ENCODE assay signal across 9 cellular contexts in the genomic region with DNA sequence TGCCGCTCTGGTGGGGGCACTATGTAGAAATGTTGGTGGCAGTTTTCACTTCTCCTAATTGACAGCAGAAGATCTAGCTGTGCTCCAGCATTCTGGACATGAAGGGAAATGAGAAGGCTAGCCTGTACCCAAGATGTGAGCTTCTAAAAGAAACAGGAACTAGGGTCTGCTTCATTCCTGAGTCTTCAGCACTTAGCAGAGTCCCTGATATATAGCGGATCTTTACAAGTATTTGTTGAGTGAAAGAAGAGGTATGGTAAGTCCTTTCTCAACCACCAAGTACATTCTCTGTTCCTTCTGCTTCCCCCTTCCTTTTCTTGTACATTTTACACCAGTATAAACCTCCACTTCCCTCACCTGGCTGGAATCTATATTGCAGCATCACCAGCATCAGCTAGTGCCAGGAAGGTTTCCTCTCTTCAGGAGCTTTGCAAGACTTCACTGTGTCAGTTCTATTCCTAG.
DNase-seq lines count a peak whose midpoint lies in the region; ATAC-seq and TF ChIP-seq lines count a peak whose summit lies in the region.
"Had no signal": no experiment of that assay in that cellular context is flagged by ENCODE, and none has a peak within 500 bp of the region (broad histone marks: within the 10 kb centered on the region; RNA-seq: fewer than 3 reads in every experiment).

No MANE protein-coding gene starts in this region.

- H3K27ac ChIP-seq in DND-41 (ENCODE audit: low read length) = no peak overlapping the region

- H3K9me3 ChIP-seq in DND-41 (ENCODE audit: insufficient read depth, low read length, severe bottlenecking) (no peaks in the 10 kb centered on the region), MG63 (no peaks in the 10 kb centered on the region)

- no peaks in the 10 kb centered on the region for H4K20me1 ChIP-seq in DND-41 (ENCODE audit: insufficient read depth, low read length)

- H3K27me3 ChIP-seq in DND-41 (ENCODE audit: insufficient read depth, low read length, poor library complexity) (peaks cover 3% of the 10 kb centered on the region), kidney epithelial cell (ENCODE audit: control insufficient read depth, insufficient read depth, low read length) (no peaks in the 10 kb centered on the region), MG63 (no peaks in the 10 kb centered on the region)

- H3K4me3 ChIP-seq in DND-41 (ENCODE audit: low read depth in 1 of 2, low read length in 2 of 2) (no peak overlapping the region), kidney epithelial cell (ENCODE audit: low read depth, low read length) (no peak overlapping the region), MG63 (no peak overlapping the region)

- no peak overlapping the region for H2AFZ ChIP-seq in DND-41 (ENCODE audit: low read depth, low read length)

- H3K36me3 ChIP-seq in DND-41 (ENCODE audit: insufficient read depth, low read length) (no peaks in the 10 kb centered on the region), kidney epithelial cell (ENCODE audit: control insufficient read depth, insufficient read depth, low read length) (no peaks in the 10 kb centered on the region), MG63 (no peaks in the 10 kb centered on the region)

- H3K79me2 ChIP-seq in DND-41 (ENCODE audit: insufficient read depth, low read length) = no peaks in the 10 kb centered on the region

- H3K9ac ChIP-seq in DND-41 (ENCODE audit: low read depth, low read length) = no peak overlapping the region

- ATAC-seq in DND-41 (ENCODE audit: insufficient read depth, low read depth) (no peak), GM21529 (IDR thresholded peaks at IDR 0.05; ENCODE audit: unreplicated experiment) (peak; percentile 62)

- TF ChIP-seq CTCF in DND-41 (IDR thresholded peaks at IDR 0.05; ENCODE audit: borderline replicate concordance, extremely low read depth, low read length, poor library complexity, severe bottlenecking) (peak; percentile 9), kidney epithelial cell (IDR thresholded peaks at IDR 0.05; ENCODE audit: insufficient read depth, low read length, poor library complexity, severe bottlenecking) (peak; percentile 42)

- H3K4me2 ChIP-seq in DND-41 (ENCODE audit: insufficient read depth, low read length) = no peak overlapping the region

- no peaks in the 10 kb centered on the region for H3K4me1 ChIP-seq in DND-41 (ENCODE audit: insufficient read depth, low read length)

- no peak for DNase-seq in DND-41
- peak; percentile 14 for DNase-seq in NCI-H2196 treated with DMSO at 0.1 percent for 48 hours (lab: John Stamatoyannopoulos, UW; ENCODE audit: unreplicated experiment)
- no peak for DNase-seq in kidney epithelial cell (ENCODE audit: low read depth)
- DNase-seq in DMS114 treated with DMSO at 0.1 percent for 48 hours (lab: John Stamatoyannopoulos, UW; ENCODE audit: unreplicated experiment) = no peak
- no peak for DNase-seq in activated CD4-positive, alpha-beta T cell treated with anti-CD3 and anti-CD28 coated beads, Interleukin-2, amount 50 U/mL, for 48 hours
- no peak for DNase-seq in MG63
- DNase-seq in activated naive CD4-positive, alpha-beta T cell treated with anti-CD3 and anti-CD28 coated beads, Interleukin-2, amount 50 U/mL, for 16 hours = no peak
- DNase-seq: activated naive CD8-positive, alpha-beta T cell treated with anti-CD3 and anti-CD28 coated beads, Interleukin-2, amount 10 ng/mL, durations not matched to agents 7 days and 5 days had no signal
